In the genomic region with DNA sequence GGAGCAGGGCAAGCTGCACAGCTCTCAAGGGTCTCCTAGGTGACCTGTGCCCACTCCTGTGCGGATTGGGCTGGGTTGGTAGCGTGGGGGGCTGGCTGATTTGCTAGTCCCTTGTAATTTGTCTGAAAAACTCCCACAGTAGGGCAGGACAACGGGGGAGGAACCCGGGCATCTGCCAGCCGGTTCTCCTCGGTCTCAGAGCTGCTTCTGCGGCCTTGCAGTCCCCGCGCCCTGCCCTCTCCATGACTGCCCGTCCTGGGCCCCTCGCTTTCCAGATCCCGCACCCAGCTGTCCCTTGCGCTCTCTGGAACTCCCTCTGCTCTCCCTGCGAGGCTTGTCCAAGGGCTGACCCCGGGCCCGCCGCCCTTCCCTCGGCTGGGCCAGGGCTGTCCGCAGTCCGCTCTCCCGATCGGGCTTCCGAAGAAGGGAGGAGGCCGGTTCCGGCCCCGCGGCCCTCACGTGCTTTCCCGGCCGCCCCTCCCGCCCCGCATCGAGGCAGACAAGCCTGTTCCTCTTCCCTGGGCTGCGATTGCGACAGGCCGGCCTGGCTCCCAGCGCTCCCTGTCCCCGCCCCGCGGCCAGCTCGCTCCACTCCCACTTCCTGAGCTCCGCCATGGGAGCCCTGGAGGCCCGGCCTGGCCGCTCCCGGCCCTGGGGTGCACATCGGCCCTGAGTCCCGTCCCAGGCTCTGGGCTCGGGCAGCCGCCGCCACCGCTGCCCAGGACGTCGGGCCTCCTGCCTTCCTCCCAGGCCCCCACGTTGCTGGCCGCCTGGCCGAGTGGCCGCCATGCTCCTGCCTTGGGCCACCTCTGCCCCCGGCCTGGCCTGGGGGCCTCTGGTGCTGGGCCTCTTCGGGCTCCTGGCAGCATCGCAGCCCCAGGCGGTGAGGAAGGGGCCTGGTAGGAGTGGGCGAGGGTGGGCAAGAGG, we compare ENCODE assay signal across 8 cellular contexts. TPM values are rescaled to one million over a fixed set of nuclear protein-coding genes. Genes with fewer than 3 reads are reported as not detected.
A peak's percentile ranks its signal among the peaks of the same experiment; 100 is the strongest.
DNase-seq lines count a peak whose midpoint lies in the region; ATAC-seq and TF ChIP-seq lines count a peak whose summit lies in the region.

A gene (plus strand): TSS at position 591 of the 927 bp plus-strand sequence. CDS start 197 bp downstream, at position 788.

- DNase-seq in COLO829 (ENCODE audit: low spot score) (peak; percentile 79), LNCaP clone FGC (ENCODE audit: low read depth) (peak; percentile 81), foreskin fibroblast (peak; percentile 96 to 99), DMS 273 treated with DMSO at 0.1 percent for 48 hours (lab: John Stamatoyannopoulos, UW) (no peak)
- DNase-seq in activated naive CD4-positive, alpha-beta T cell treated with anti-CD3 and anti-CD28 coated beads, Interleukin-2, amount 50 U/mL, for 72 hours (ENCODE audit: low spot score in 2 of 2), result no peak
- DNase-seq in central memory CD4-positive, alpha-beta T cell, result no peak

- no peak within 1 kb of the TSS for H3K27ac Mint-ChIP-seq in activated naive CD4-positive, alpha-beta T cell treated with anti-CD3 and anti-CD28 coated beads, Interleukin-2, amount 50 U/mL, for 72 hours
- peak within 1 kb of the TSS; percentile 60 to 83 (median 72) for H3K27ac Mint-ChIP-seq in nephron

- H3K27me3 Mint-ChIP-seq in nephron (ENCODE audit: low read depth), result no peaks in the 10 kb centered on the region

- H3K36me3 Mint-ChIP-seq in activated naive CD4-positive, alpha-beta T cell treated with anti-CD3 and anti-CD28 coated beads, Interleukin-2, amount 50 U/mL, for 72 hours, result peaks cover 0 to 4% of the 10 kb centered on the region in 2 donors
- peaks cover 8% of the 10 kb centered on the region for H3K36me3 Mint-ChIP-seq in nephron (ENCODE audit: low read depth)

- H3K4me3 ChIP-seq in LNCaP clone FGC (ENCODE audit: low read depth, low read length) (peak within 1 kb of the TSS; percentile 95), foreskin fibroblast (ENCODE audit: low read depth in 1 of 2, low read length in 2 of 2) (peak within 1 kb of the TSS; percentile 54 to 78)

- H3K4me1 Mint-ChIP-seq in nephron, result peaks cover 25% of the 10 kb centered on the region

- H3K9me3 Mint-ChIP-seq in activated naive CD4-positive, alpha-beta T cell treated with anti-CD3 and anti-CD28 coated beads, Interleukin-2, amount 50 U/mL, for 72 hours, result no peaks in the 10 kb centered on the region
- no peaks in the 10 kb centered on the region for H3K9me3 Mint-ChIP-seq in nephron

- TF ChIP-seq CTCF in LNCaP clone FGC (IDR thresholded peaks at IDR 0.05; ENCODE audit: control insufficient read depth, extremely low read depth, insufficient read depth) (no peak), foreskin fibroblast (IDR thresholded peaks at IDR 0.05; ENCODE audit: low read depth, low read length) (no peak), nephron (IDR thresholded peaks at IDR 0.05; ENCODE audit: unreplicated experiment in 3 of 3) (no peak)

- peak within 1 kb of the TSS; percentile 27 to 66 (median 64) for H3K4me3 Mint-ChIP-seq in nephron

- ATAC-seq in activated naive CD4-positive, alpha-beta T cell treated with anti-CD3 and anti-CD28 coated beads, Interleukin-2, amount 50 U/mL, for 72 hours, result peak; percentile 50 to 78
- ATAC-seq in GM21528 (IDR thresholded peaks at IDR 0.05; ENCODE audit: low FRiP score, unreplicated experiment), result no peak

RNA-seq across cellular contexts. Expression of the gene that starts here (rescaled TPM):
- total RNA-seq in activated naive CD4-positive, alpha-beta T cell treated with anti-CD3 and anti-CD28 coated beads, Interleukin-2, amount 50 U/mL, for 72 hours, result 1 to 10 TPM; 2.0 to 3.1 TPM

Comparison
In these comparisons a context has a peak if more than half of its experiments do, and no peak if none do; other contexts are left out.
1. DNase-seq: peak in COLO829 (single experiment), LNCaP clone FGC (single experiment) and foreskin fibroblast (2 of 2); none in activated naive CD4-positive, alpha-beta T cell treated with anti-CD3 and anti-CD28 coated beads, Interleukin-2, amount 50 U/mL, for 72 hours (0 of 2), DMS 273 treated with DMSO at 0.1 percent for 48 hours (single experiment) and central memory CD4-positive, alpha-beta T cell (single experiment).
2. H3K27ac Mint-ChIP-seq: peak in nephron (3 of 3); none in activated naive CD4-positive, alpha-beta T cell treated with anti-CD3 and anti-CD28 coated beads, Interleukin-2, amount 50 U/mL, for 72 hours (0 of 2).